Comparison of ENCODE assay signal across 21 cellular contexts in the genomic region with DNA sequence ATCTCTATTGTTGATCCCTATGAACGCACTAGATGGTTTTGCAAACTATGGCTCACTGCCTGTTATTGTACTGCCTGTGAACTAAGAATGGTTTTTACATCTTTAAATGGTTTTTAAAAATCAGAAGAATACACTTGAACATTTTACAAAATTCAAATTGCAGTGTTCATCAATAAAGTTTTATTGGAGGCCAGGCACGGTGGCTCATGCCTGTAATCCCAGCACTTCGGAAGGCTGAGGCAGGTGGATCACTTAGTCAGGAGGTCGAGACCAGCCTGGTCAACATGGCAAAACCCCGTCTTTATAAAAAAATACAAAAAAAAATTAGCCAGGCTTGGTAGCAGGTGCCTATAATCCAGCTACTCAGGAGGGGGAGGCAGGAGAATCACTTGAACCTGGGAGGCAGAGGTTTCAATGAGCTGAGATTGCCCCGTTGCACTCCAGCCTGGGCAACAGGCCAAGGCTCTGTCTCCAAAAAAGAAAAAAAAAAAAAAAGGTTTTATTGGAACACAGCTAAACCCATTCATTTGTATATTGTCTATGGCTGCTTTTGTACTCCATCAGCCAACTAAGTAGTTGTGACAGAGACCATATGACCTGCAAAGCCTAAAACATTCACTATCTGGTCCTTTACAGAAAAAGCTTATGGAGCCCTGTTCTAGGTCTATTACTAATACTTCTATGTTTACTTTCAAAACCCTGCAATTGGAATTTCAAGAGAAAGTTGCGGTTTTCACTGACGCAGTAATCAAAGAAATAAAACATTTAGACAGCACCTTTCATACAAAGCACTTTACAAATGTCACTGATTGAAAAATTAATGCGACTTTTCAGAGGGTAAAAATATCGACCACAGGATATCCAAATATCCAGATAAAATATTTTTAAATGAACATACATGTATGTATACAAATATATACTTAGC. TPM values are rescaled to one million over a fixed set of nuclear protein-coding genes. Genes with fewer than 3 reads are reported as not detected.
DNase-seq lines count a peak whose midpoint lies in the region; ATAC-seq, FAIRE-seq and TF ChIP-seq lines count a peak whose summit lies in the region.
"Had no signal": no experiment of that assay in that cellular context is flagged by ENCODE, and none has a peak within 500 bp of the region (broad histone marks: within the 10 kb centered on the region; RNA-seq: fewer than 3 reads in every experiment).

No MANE protein-coding gene starts in this region.

- peak overlapping the region; percentile 79 for H3K4me2 ChIP-seq in KMS-11
- H3K4me2 ChIP-seq in OCI-LY7 (ENCODE audit: low read length): 0 out of 2 replicates have a peak overlapping the region, but pooled peaks have one; percentile 78

- WGBS in pancreas, 2 donors: 66 to 68% methylated on average over 10 of the region's 10 CpGs

- intact Hi-C loops in OCI-LY7 (cut with micrococcal nuclease; ENCODE audit: unreplicated experiment) (loop anchor here (5.0 kb wide), 1 partner anchor 88 kb away; no protein-coding TSS in a partner anchor), left lung (cut with DNase I) (no loop called here), mucosa of descending colon (cut with DNase I, micrococcal nuclease) (no loop called here), pancreas (cut with DNase I) (no loop called here)

- H3K9me3 ChIP-seq in OCI-LY7 (ENCODE audit: low read length): no peaks in the 10 kb centered on the region
- no peaks in the 10 kb centered on the region for H3K9me3 ChIP-seq in left lung
- H3K9me3 ChIP-seq in mucosa of descending colon: no peaks in the 10 kb centered on the region
- H3K9me3 ChIP-seq in pancreas: no peaks in the 10 kb centered on the region
- H3K9me3 ChIP-seq: Caco-2, gastroesophageal sphincter, testis had no signal

- H3K79me2 ChIP-seq in KMS-11 (ENCODE audit: insufficient read depth, low read depth): peaks cover 96% of the 10 kb centered on the region
- H3K79me2 ChIP-seq in OCI-LY7 (ENCODE audit: insufficient read depth, low read depth, low read length): peaks cover 99% of the 10 kb centered on the region

- H3K4me1 ChIP-seq in KMS-11 (ENCODE audit: low read depth, poor library complexity, severe bottlenecking) (peaks cover 92% of the 10 kb centered on the region), OCI-LY7 (ENCODE audit: insufficient read depth, low read length, poor library complexity, severe bottlenecking) (peaks cover 76% of the 10 kb centered on the region), left lung (peaks cover 0 to 12% of the 10 kb centered on the region in 2 donors), mucosa of descending colon (ENCODE audit: low read depth) (no peaks in the 10 kb centered on the region), pancreas (no peaks in the 10 kb centered on the region)
- H3K4me1 ChIP-seq: Caco-2, gastroesophageal sphincter, testis had no signal

- H3K36me3 ChIP-seq in KMS-11 (ENCODE audit: insufficient read depth) (peaks cover 2% of the 10 kb centered on the region; the same call in 1 of the 2 replicates), OCI-LY7 (ENCODE audit: insufficient read depth, low read length) (peaks cover 76% of the 10 kb centered on the region), left lung (no peaks in the 10 kb centered on the region), mucosa of descending colon (ENCODE audit: low read depth) (no peaks in the 10 kb centered on the region), pancreas (no peaks in the 10 kb centered on the region)
- H3K36me3 ChIP-seq: gastroesophageal sphincter had no signal

- no TSS peak for BruUV-seq in OCI-LY7 (replicated peaks; lab: Mats Ljungman, UMichigan)

- no peak overlapping the region for H3K9ac ChIP-seq in KMS-11

- peak; percentile 29 for ATAC-seq in left lung
- no peak for ATAC-seq in mucosa of descending colon
- no peak for ATAC-seq in pancreas
- ATAC-seq: gastroesophageal sphincter had no signal

- no peak for FAIRE-seq in pancreas (lab: Jason Lieb, UNC)
- FAIRE-seq: A204.1 had no signal

- TF ChIP-seq CTCF in KMS-11 (conservative IDR thresholded peaks at IDR 0.05; ENCODE audit: low read depth, low read length): no peak
- TF ChIP-seq CTCF in OCI-LY7 (conservative IDR thresholded peaks at IDR 0.05; ENCODE audit: low read length): no peak
- no peak for TF ChIP-seq CTCF in left lung (IDR thresholded peaks at IDR 0.05)
- no peak for TF ChIP-seq CTCF in mucosa of descending colon (IDR thresholded peaks at IDR 0.05)
- no peak for TF ChIP-seq CTCF in RWPE1 (conservative IDR thresholded peaks at IDR 0.05; ENCODE audit: low read depth)
- no peak for TF ChIP-seq CTCF in pancreas (IDR thresholded peaks at IDR 0.05)

- POLR2A ChIA-PET in OCI-LY7 (lab: Charles Lee): interaction anchor here (0.7 to 3.1 kb wide), 3 partner anchors 16 to 68 kb away, joined by 3 to 20 read pairs (median 5); no protein-coding TSS in a partner anchor
- POLR2A ChIA-PET in RWPE1 (lab: Yijun Ruan, JAX; ENCODE audit: low non-redundant PET): no interaction called here

- peak overlapping the region; percentile 81 for H3K27ac ChIP-seq in KMS-11
- H3K27ac ChIP-seq in OCI-LY7 (ENCODE audit: low read depth, low read length, poor library complexity, severe bottlenecking): no peak overlapping the region
- H3K27ac ChIP-seq in left lung: no peak overlapping the region
- H3K27ac ChIP-seq in RWPE1: no peak overlapping the region
- no peak overlapping the region for H3K27ac ChIP-seq in pancreas
- H3K27ac ChIP-seq: gastroesophageal sphincter, testis had no signal

- no peaks in the 10 kb centered on the region for H4K20me1 ChIP-seq in KMS-11 (ENCODE audit: insufficient read depth)
- H4K20me1 ChIP-seq in OCI-LY7 (ENCODE audit: insufficient read depth, low read length): peaks cover 5% of the 10 kb centered on the region; the same call in 1 of the 2 replicates

- CTCF ChIA-PET in OCI-LY7 (lab: Charles Lee; ENCODE audit: unreplicated experiment) (interaction anchor here (1.4 kb wide), 1 partner anchor 14 kb away, joined by 3 read pairs; no protein-coding TSS in a partner anchor), RWPE1 (lab: Yijun Ruan, JAX) (no interaction called here)

- H3K4me3 ChIP-seq in KMS-11 (IDR thresholded peaks at IDR 0.05; ENCODE audit: insufficient read depth, low read depth, low read length): no peak overlapping the region
- no peak overlapping the region for H3K4me3 ChIP-seq in OCI-LY7 (ENCODE audit: low read depth, low read length, poor library complexity, severe bottlenecking)
- no peak overlapping the region for H3K4me3 ChIP-seq in left lung
- no peak overlapping the region for H3K4me3 ChIP-seq in mucosa of descending colon
- H3K4me3 ChIP-seq in pancreas: no peak overlapping the region
- H3K4me3 ChIP-seq: gastroesophageal sphincter, testis had no signal

- DNase-seq in NCI-H2081 (lab: John Stamatoyannopoulos, UW): peak; percentile 25 to 49
- no peak for DNase-seq in NCI-H2081 treated with DMSO at 0.1 percent for 48 hours (lab: John Stamatoyannopoulos, UW)
- no peak for DNase-seq in OCI-LY7 (ENCODE audit: low spot score)
- DNase-seq in left lung: no peak
- DNase-seq in mucosa of descending colon: no peak
- DNase-seq in RWPE1 (ENCODE audit: low spot score): no peak
- no peak for DNase-seq in pancreas
- DNase-seq: activated CD4-positive, alpha-beta T cell treated with anti-CD3 and anti-CD28 coated beads, Interleukin-2, amount 50 U/mL, for 4 hours; activated gamma-delta T cell treated with Interleukin-2 at 50 U/mL for 16 hours; Caco-2; kidney; NCI-H748 treated with DMSO at 0.1 percent for 48 hours; Right ventricle myocardium superior; T1000; testis had no signal

- no peak overlapping the region for H2AFZ ChIP-seq in KMS-11 (ENCODE audit: low read depth)
- no peak overlapping the region for H2AFZ ChIP-seq in OCI-LY7 (ENCODE audit: low read length)

- H3K27me3 ChIP-seq in KMS-11 (ENCODE audit: insufficient read depth, low read depth): no peaks in the 10 kb centered on the region
- peaks cover 0 to 43% of the 10 kb centered on the region in 2 donors for H3K27me3 ChIP-seq in left lung
- H3K27me3 ChIP-seq in pancreas: peaks cover 0 to 8% (median 2%) of the 10 kb centered on the region in 4 donors
- H3K27me3 ChIP-seq: testis had no signal

- H3K9me2 ChIP-seq in OCI-LY7 (ENCODE audit: insufficient read depth, low read length): no peaks in the 10 kb centered on the region

RNA-seq across cellular contexts. Expression of a gene that starts 18.8 kb away (rescaled TPM):
- total RNA-seq in OCI-LY7 (2014; rRNA removed; shearing (Covaris generic)): 44.7 and 54.7 TPM in 2 replicates
- total RNA-seq in OCI-LY7 (2022) (125 and 134 TPM in 2 replicates), left lung (1 to 10 TPM; 3.3 to 6.6 TPM), mucosa of descending colon (1 to 10 TPM; 3.5 to 5.3 (median 4.6) TPM), pancreas (1 to 10 TPM in 2 of 6 donors, under 1 TPM in 4; 0.32 to 1.2 (median 0.84) TPM)
- under 1 TPM; 0.12 to 0.15 TPM for polyA plus RNA-seq in pancreas
- total RNA-seq: progenitor cell of endocrine pancreas had no signal

RNA-seq across cellular contexts. Expression of a gene that starts 22.7 kb away (rescaled TPM):
- not detected in 2 replicates for total RNA-seq in OCI-LY7 (2014; rRNA removed; shearing (Covaris generic))
- total RNA-seq in OCI-LY7 (2022) (not detected in 2 replicates), left lung (not detected), mucosa of descending colon (not detected), pancreas (not detected)
- not detected for polyA plus RNA-seq in pancreas
- total RNA-seq: Caco-2, cardiac septum, gastroesophageal sphincter, kidney, mucosa of gallbladder, progenitor cell of endocrine pancreas, Right ventricle myocardium superior had no signal

Comparison
In these comparisons a context has a peak if more than half of its experiments do, and no peak if none do; other contexts are left out.
1. DNase-seq: peak in NCI-H2081 (2 of 2); none in NCI-H2081 treated with DMSO at 0.1 percent for 48 hours (single experiment), OCI-LY7 (single experiment), left lung (0 of 2), mucosa of descending colon (0 of 3), RWPE1 (single experiment) and pancreas (0 of 6).
2. RNA of a gene that starts 18.8 kb away (total RNA-seq): 44.7 to 134 TPM in OCI-LY7; 3.3 to 6.6 TPM in left lung, 3.5 to 5.3 TPM in mucosa of descending colon and 0.32 to 1.2 TPM in pancreas; every median in the first group is over 4 times any median in the second.